ENCODE assay signal across 26 cellular contexts in the genomic region with DNA sequence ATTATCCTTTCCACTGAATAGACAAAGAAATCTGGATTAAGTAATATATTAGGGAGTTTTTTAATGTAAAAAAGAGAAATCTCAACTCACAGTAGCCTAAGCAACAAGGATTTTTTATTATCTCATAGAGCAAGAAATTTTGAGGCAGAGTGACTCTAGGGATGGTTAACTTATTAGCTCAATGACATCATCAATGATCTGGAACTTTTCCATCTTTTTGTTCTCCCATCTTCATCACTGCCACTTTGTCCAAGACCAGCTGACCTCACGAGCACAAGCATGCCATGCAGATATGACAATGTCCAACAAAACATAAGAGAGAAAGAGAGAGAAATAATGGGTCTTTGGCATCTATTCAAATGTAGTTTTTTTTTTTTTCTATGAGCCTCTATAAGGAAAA.
"Had no signal": no experiment of that assay in that cellular context is flagged by ENCODE, and none has a peak within 500 bp of the region (broad histone marks: within the 10 kb centered on the region; RNA-seq: fewer than 3 reads in every experiment).

No MANE protein-coding gene starts in this region.

- H3K9me3 ChIP-seq: esophagus muscularis mucosa, heart right ventricle, mucosa of descending colon, neutrophil, stomach, testis, tibial artery had no signal

- H3K9ac ChIP-seq: parathyroid adenoma had no signal

- H2AFZ ChIP-seq: parathyroid adenoma had no signal

- H3K27ac ChIP-seq: coronary artery, foreskin keratinocyte, neutrophil, parathyroid adenoma, tibial artery had no signal

- H3K36me3 ChIP-seq: esophagus muscularis mucosa, heart right ventricle, neutrophil, stomach, tibial artery had no signal

- H3K27me3 ChIP-seq: esophagus muscularis mucosa, foreskin keratinocyte, heart right ventricle, neutrophil, stomach, testis, tibial artery had no signal

- H3K4me3 ChIP-seq: coronary artery, esophagus muscularis mucosa, heart right ventricle, lung, mucosa of descending colon, smooth muscle cell, stomach, testis, tibial artery had no signal

- H3K79me2 ChIP-seq: parathyroid adenoma had no signal

- DNase-seq: dermis blood vessel endothelial cell; effector memory CD4-positive, alpha-beta T cell; foreskin keratinocyte; glutamatergic neuron; heart right ventricle; hypothalamus; immature natural killer cell; islet precursor cell; kidney glomerular epithelial cell; mucosa of descending colon; naive B cell; stimulated activated CD4-positive, alpha-beta T cell treated with anti-CD3 and anti-CD28 coated beads, Interleukin-12 subunit alpha, Interleukin-12 subunit beta, amount 100 ng/mL, for 4 hours; stimulated activated CD4-positive, alpha-beta T cell treated with anti-CD3 and anti-CD28 coated beads, Interleukin-1b, Interleukin-23, amount 100 ng/mL, for 48 hours; stimulated activated CD4-positive, alpha-beta T cell treated with anti-CD3 and anti-CD28 coated beads, Interleukin-4, amount 100 ng/mL, for 24 hours; stimulated activated naive CD4-positive, alpha-beta T cell treated with Interleukin-2 at 50 U/mL for 16 hours; stomach; testis; tibial artery had no signal

- ATAC-seq: foreskin keratinocyte; heart right ventricle; mucosa of descending colon; natural killer cell treated with Interleukin-12 subunit alpha and Interleukin-12 subunit beta and Interleukin-15 and Interleukin-18, amount 100 ng/mL, for 72 hours; stimulated activated effector memory CD8-positive, alpha-beta T cell treated with anti-CD3 and anti-CD28 coated beads, Interleukin-12 subunit alpha, Interleukin-12 subunit beta, amount 100 ng/mL, for 72 hours had no signal

- H3K4me2 ChIP-seq: smooth muscle cell had no signal

- H3K4me1 ChIP-seq: foreskin keratinocyte, parathyroid adenoma, stomach, testis had no signal
